In genomic region chr9:16257604-16258003, GRCh38 we compare ENCODE assay signal across 1 cellular context.
TF ChIP-seq lines count a peak whose summit lies in the region.

No MANE protein-coding gene starts in this region.

TF ChIP-seq in WTC11, 78 proteins besides CTCF, POLR2A, EP300 and RAD21 (continued from another document):
- TF ChIP-seq FOXP4 (CRISPR knock-in tag; IDR thresholded peaks at IDR 0.05) = no peak
- TF ChIP-seq ATF3 (CRISPR knock-in tag; conservative IDR thresholded peaks at IDR 0.05) = no peak
- TF ChIP-seq ELF4 (CRISPR knock-in tag; IDR thresholded peaks at IDR 0.05; ENCODE audit: low read depth) = no peak
- TF ChIP-seq FOXK1 (CRISPR knock-in tag; IDR thresholded peaks at IDR 0.05) = no peak
- TF ChIP-seq TCF7 (CRISPR knock-in tag; IDR thresholded peaks at IDR 0.05; ENCODE audit: low read depth) = no peak
- TF ChIP-seq AR (CRISPR knock-in tag; IDR thresholded peaks at IDR 0.05) = no peak
- TF ChIP-seq NR2C2 (CRISPR knock-in tag; IDR thresholded peaks at IDR 0.05) = no peak
TF ChIP-seq in WTC11: peak in this region for 0.
